Comparison of ENCODE assay signal across 8 cellular contexts in the genomic region with DNA sequence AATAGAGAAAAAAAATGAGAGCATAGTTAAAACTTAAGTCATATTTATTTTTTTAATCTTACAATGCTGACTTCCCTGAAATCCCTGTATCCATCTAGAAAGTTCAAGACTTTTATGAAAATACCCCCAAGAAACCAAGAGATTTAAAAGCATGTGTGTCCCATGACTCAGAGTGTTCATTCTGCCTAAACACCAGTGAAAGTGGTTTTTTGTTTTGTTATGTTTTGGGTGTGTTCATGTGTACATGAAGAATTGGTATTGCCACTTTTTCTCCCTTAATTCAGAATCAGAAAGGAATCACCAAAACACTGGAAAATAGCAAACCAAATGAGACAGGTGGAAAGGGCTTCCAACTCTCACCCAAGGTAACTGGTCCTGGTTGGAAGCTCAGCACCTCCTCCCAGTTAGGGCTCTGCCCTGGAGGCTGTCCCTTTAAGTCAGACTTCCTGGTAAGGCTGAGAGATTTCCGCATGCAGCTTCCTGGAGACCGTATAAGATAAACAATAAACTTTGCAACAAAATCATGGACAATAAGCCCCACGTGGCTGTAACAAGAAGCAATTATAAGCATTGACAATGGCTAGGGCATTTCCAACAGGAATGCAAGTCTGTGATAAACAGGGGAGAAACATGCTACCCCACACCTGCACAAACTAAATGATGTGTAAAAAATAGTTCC.
DNase-seq lines count a peak whose midpoint lies in the region; ATAC-seq and TF ChIP-seq lines count a peak whose summit lies in the region.

No MANE protein-coding gene starts in this region.

- no peaks in the 10 kb centered on the region for H3K36me3 Mint-ChIP-seq in activated T-cell treated with anti-CD3 and anti-CD28 coated beads, Interleukin-2, amount 50 U/mL, for 24 hours (ENCODE audit: low read depth)

- intact Hi-C loops in Right ventricle myocardium inferior (cut with DNase I), result loop anchor here (5.0 kb wide), 1 partner anchor 64 kb away; no protein-coding TSS in a partner anchor
- intact Hi-C loops in cardiac septum (cut with DNase I), result loop anchor here (2.0 to 5.0 kb wide), 2 partner anchors 45 to 121 kb away; partner anchors contain the start of gene ARHGEF3
- intact Hi-C loops in heart left ventricle (cut with DNase I), result loop anchor here in 2 of 10 donors (5.0 kb wide), 2 partner anchors 64 to 121 kb away; partner anchors contain the start of gene ARHGEF3 (in 1 of the 2)

- H3K4me3 Mint-ChIP-seq in activated T-cell treated with anti-CD3 and anti-CD28 coated beads, Interleukin-2, amount 50 U/mL, for 24 hours, result peak overlapping the region; percentile 10

- ATAC-seq in Right ventricle myocardium inferior (peak; percentile 62), heart left ventricle (peak; percentile 67 to 88 (median 78)), omental fat pad (ENCODE audit: low FRiP score) (no peak)

- peak overlapping the region; percentile 88 for H3K27ac Mint-ChIP-seq in activated T-cell treated with anti-CD3 and anti-CD28 coated beads, Interleukin-2, amount 50 U/mL, for 24 hours

- WGBS in heart left ventricle, 4 donors, result 2 to 7% (median 4%) methylated on average over 3 of the region's 3 CpGs

- DNase-seq in Right ventricle myocardium inferior (ENCODE audit: missing footprints) (no peak), cardiac septum (ENCODE audit: low spot score) (no peak), heart left ventricle (peak in 4 of 5 donors; percentile 49 to 71 (median 63)), NCI-H2171 treated with DMSO at 0.1 percent for 48 hours (lab: John Stamatoyannopoulos, UW) (no peak), SHP77 (lab: John Stamatoyannopoulos, UW) (no peak), omental fat pad (ENCODE audit: low spot score) (no peak)
- DNase-seq in activated T-cell treated with anti-CD3 and anti-CD28 coated beads, Interleukin-2, amount 50 U/mL, for 24 hours, result no peak
- DNase-seq in stimulated activated CD8-positive, alpha-beta memory T cell treated with anti-CD3 and anti-CD28 coated beads, Interleukin-4, amount 100 ng/mL, for 1 hour (ENCODE audit: low read depth in 2 of 2, low spot score in 1 of 2), result peak; percentile 6 to 15

- H3K27me3 ChIP-seq in heart left ventricle, result no peaks in the 10 kb centered on the region

- no peaks in the 10 kb centered on the region for H3K36me3 ChIP-seq in heart left ventricle

- no peaks in the 10 kb centered on the region for H3K9me3 ChIP-seq in heart left ventricle

- H3K4me1 ChIP-seq in heart left ventricle, result peaks cover 2 to 81% (median 62%) of the 10 kb centered on the region in 12 donors

- H3K9me3 Mint-ChIP-seq in activated T-cell treated with anti-CD3 and anti-CD28 coated beads, Interleukin-2, amount 50 U/mL, for 24 hours, result no peaks in the 10 kb centered on the region

- H3K27me3 Mint-ChIP-seq in activated T-cell treated with anti-CD3 and anti-CD28 coated beads, Interleukin-2, amount 50 U/mL, for 24 hours, result no peaks in the 10 kb centered on the region

- TF ChIP-seq POLR2A in heart left ventricle (IDR thresholded peaks at IDR 0.05), result no peak

- H3K4me3 ChIP-seq in heart left ventricle, result no peak overlapping the region

- peak overlapping the region in 11 of 12 donors; percentile 13 to 79 (median 69) for H3K27ac ChIP-seq in heart left ventricle

- TF ChIP-seq CTCF in heart left ventricle (IDR thresholded peaks at IDR 0.05) (peak in 1 of 12 donors; percentile 6), omental fat pad (IDR thresholded peaks at IDR 0.05) (no peak)

- H3K4me1 Mint-ChIP-seq in activated T-cell treated with anti-CD3 and anti-CD28 coated beads, Interleukin-2, amount 50 U/mL, for 24 hours (ENCODE audit: low read depth), result peaks cover 88% of the 10 kb centered on the region

Comparison
In these comparisons a context has a peak if more than half of its experiments do, and no peak if none do; other contexts are left out.
1. DNase-seq: peak in heart left ventricle (4 of 5) and stimulated activated CD8-positive, alpha-beta memory T cell treated with anti-CD3 and anti-CD28 coated beads, Interleukin-4, amount 100 ng/mL, for 1 hour (2 of 2); none in Right ventricle myocardium inferior (single experiment), cardiac septum (single experiment), activated T-cell treated with anti-CD3 and anti-CD28 coated beads, Interleukin-2, amount 50 U/mL, for 24 hours (single experiment), NCI-H2171 treated with DMSO at 0.1 percent for 48 hours (single experiment), SHP77 (0 of 2) and omental fat pad (single experiment).